In the genomic region with DNA sequence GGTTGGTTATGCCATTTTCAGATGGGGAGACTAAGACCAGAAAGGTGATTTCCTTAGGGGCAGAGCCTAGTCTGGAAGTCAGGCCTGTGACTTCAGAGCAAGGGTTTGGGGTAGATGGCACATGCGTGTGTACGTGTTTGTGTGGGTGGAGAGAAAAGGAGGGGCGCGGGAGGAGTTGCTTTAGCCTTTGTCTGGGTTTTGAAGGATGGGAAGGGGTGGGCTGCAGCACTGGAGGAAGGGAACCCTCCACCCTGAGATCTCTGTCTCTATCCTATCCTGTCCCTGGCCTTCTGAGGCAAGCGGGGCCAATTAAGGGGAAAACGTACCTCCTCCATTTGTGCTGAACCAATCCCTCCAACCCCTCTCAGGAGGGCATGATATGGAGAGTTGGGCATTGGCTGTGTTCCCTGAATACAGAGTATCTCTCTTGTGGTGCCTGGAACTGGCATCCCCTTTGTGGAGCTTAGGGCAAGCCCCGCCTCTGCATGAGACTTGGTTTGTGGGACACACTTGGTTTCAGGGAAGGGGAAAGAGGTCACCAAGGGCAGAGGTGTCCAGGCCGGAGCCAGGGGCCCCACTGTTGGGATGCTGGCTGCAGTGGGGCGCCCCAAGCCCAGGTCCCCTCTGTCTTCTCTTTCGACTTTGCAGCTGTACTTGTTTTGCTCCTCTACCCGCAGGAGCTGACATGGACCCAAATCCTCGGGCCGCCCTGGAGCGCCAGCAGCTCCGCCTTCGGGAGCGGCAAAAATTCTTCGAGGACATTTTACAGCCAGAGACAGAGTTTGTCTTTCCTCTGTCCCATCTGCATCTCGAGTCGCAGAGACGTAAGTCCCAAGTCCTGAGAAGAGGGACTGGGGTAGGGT, we compare ENCODE assay signal across 1 cellular context.
TF ChIP-seq lines count a peak whose summit lies in the region.

Gene DBNDD2, plus strand, starts transcription at position 507 of the 863 bp plus-strand sequence. Its CDS starts 179 bp downstream, at position 686.

TF ChIP-seq in endothelial cell of umbilical vein, 7 proteins besides CTCF, POLR2A, EP300 and RAD21:
- TF ChIP-seq POLR2AphosphoS5 (IDR thresholded peaks at IDR 0.05; ENCODE audit: insufficient read depth, low read depth, low read length) (no peak), EZH2 (IDR thresholded peaks at IDR 0.05; ENCODE audit: borderline replicate concordance, low read depth, low read length, severe bottlenecking) (no peak), JUN (IDR thresholded peaks at IDR 0.05; ENCODE audit: borderline replicate concordance, insufficient read depth, insufficient read length, low read depth) (no peak), MAX (IDR thresholded peaks at IDR 0.05; ENCODE audit: insufficient read depth, insufficient read length) (no peak), FOS (IDR thresholded peaks at IDR 0.05; ENCODE audit: borderline replicate concordance, insufficient read depth, low read length) (no peak)
TF ChIP-seq in endothelial cell of umbilical vein: peak in this region for 0.
